Comparison of ENCODE assay signal across 8 cellular contexts in the genomic region with DNA sequence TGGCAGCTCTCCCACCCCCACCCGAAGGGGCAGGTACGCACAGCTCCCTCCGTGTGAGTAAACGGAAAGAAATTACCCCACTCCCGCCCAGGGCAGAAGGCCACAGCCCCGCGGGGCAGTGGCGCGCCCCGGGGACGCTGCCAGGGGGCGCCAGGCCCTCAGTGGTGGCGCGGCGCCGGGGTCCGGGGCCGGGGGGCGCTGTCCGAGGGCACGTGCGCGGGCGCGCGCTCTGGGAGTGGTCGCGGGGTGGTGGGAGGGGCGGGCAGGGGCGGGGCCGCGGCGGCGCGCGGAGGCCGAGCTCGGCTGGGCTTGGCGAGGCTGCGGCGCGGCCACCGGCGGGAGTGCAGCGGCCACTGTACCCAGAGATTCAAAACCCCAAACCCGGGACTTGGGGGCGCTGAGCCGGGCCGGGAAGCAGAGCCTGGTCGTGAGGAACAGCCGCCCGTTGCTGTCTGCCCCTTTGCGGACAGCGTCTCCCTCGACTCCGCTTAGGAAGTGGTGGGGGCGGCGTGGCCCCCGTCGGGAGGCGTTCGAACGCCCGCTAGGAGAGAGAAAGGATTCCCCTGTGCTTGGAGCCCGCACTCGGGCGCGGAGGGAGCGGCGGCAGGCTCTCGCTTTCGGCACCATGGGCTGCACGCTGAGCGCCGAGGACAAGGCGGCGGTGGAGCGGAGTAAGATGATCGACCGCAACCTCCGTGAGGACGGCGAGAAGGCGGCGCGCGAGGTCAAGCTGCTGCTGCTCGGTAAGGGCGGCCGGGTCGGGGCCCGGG. TPM values are rescaled to one million over a fixed set of nuclear protein-coding genes. Genes with fewer than 3 reads are reported as not detected.
A peak's percentile ranks its signal among the peaks of the same experiment; 100 is the strongest.
DNase-seq lines count a peak whose midpoint lies in the region; TF ChIP-seq lines count a peak whose summit lies in the region.

Gene GNAI1 (plus strand): TSS at position 296 of the 770 bp plus-strand sequence. CDS start 330 bp downstream, at position 626.

- H4K20me1 ChIP-seq in GM23248 (ENCODE audit: insufficient read depth): 0 out of 2 replicates have a peak, but pooled peaks cover 6% of the 10 kb centered on the region

- H2AFZ ChIP-seq in GM23248: peak within 1 kb of the TSS; percentile 80
- no peak within 1 kb of the TSS for H2AFZ ChIP-seq in mesenchymal stem cell (ENCODE audit: low read depth, low read length)

- H2BK120ac ChIP-seq in mesenchymal stem cell (ENCODE audit: low read depth, low read length): peak within 1 kb of the TSS; percentile 98

- DNase-seq in COLO668 (lab: John Stamatoyannopoulos, UW; ENCODE audit: unreplicated experiment) (peak; percentile 79), GM23248 (peak; percentile 88), NCI-H2081 (lab: John Stamatoyannopoulos, UW) (peak; percentile 84 to 88), epithelial cell of esophagus (ENCODE audit: low read depth) (peak; percentile 98), mesenchymal stem cell (peak; percentile 87), GM20000 (ENCODE audit: low spot score) (no peak)
- peak; percentile 15 for DNase-seq in activated CD4-positive, alpha-beta T cell treated with anti-CD3 and anti-CD28 coated beads, Interleukin-2, amount 10 ng/mL, durations not matched to agents 7 days and 5 days

- H3K27me3 Mint-ChIP-seq in activated CD4-positive, alpha-beta T cell treated with anti-CD3 and anti-CD28 coated beads, Interleukin-2, amount 10 ng/mL, durations not matched to agents 7 days and 5 days: peaks cover 52% of the 10 kb centered on the region
- peaks cover 63% of the 10 kb centered on the region for H3K27me3 Mint-ChIP-seq in stimulated activated naive CD8-positive, alpha-beta T cell treated with anti-CD3 and anti-CD28 coated beads, Interleukin-15, Interleukin-2, amounts not matched to agents 100 ng/mL and 50 ng/mL, for 24 hours

- H4K8ac ChIP-seq in mesenchymal stem cell (ENCODE audit: low read length): peak within 1 kb of the TSS; percentile 90

- H3K4ac ChIP-seq in mesenchymal stem cell (ENCODE audit: low read depth in 1 of 2, low read length in 2 of 2): peak within 1 kb of the TSS; percentile 96 to 99

- H3K27me3 ChIP-seq in GM23248 (replicated peaks; ENCODE audit: insufficient read depth) (no peaks in the 10 kb centered on the region), mesenchymal stem cell (ENCODE audit: control insufficient read depth in 1 of 2, insufficient read depth in 1 of 2, low read length in 2 of 2) (no peaks in the 10 kb centered on the region)

- CTCF ChIA-PET in activated CD4-positive, alpha-beta T cell treated with anti-CD3 and anti-CD28 coated beads, Interleukin-2, amount 10 ng/mL, durations not matched to agents 7 days and 5 days (lab: Charles Lee): interaction anchor here (1.3 kb wide), 1 partner anchor 50 kb away, joined by 3 read pairs; no protein-coding TSS in a partner anchor

- peak within 1 kb of the TSS; percentile 8 for H2BK15ac ChIP-seq in mesenchymal stem cell (ENCODE audit: low read depth, poor library complexity, severe bottlenecking)

- H3K36me3 ChIP-seq in GM23248 (ENCODE audit: low read depth) (no peaks in the 10 kb centered on the region), mesenchymal stem cell (ENCODE audit: control insufficient read depth in 1 of 2, insufficient read depth in 2 of 2, low read depth in 1 of 2, low read length in 2 of 2) (no peaks in the 10 kb centered on the region)

- in situ Hi-C loops in GM23248 (cut with MboI): no loop called here

- peaks cover 18% of the 10 kb centered on the region for H3K4me1 Mint-ChIP-seq in activated CD4-positive, alpha-beta T cell treated with anti-CD3 and anti-CD28 coated beads, Interleukin-2, amount 10 ng/mL, durations not matched to agents 7 days and 5 days
- peaks cover 31% of the 10 kb centered on the region for H3K4me1 Mint-ChIP-seq in stimulated activated naive CD8-positive, alpha-beta T cell treated with anti-CD3 and anti-CD28 coated beads, Interleukin-15, Interleukin-2, amounts not matched to agents 100 ng/mL and 50 ng/mL, for 24 hours (ENCODE audit: low read depth)

- H3K79me2 ChIP-seq in GM23248 (ENCODE audit: insufficient read depth): peaks cover 42% of the 10 kb centered on the region

- no peak within 1 kb of the TSS for H2AK5ac ChIP-seq in mesenchymal stem cell (ENCODE audit: low read length, severe bottlenecking)

- no peaks in the 10 kb centered on the region for H3K79me1 ChIP-seq in mesenchymal stem cell (replicated peaks; ENCODE audit: low read length, poor library complexity, severe bottlenecking)

- H3K23ac ChIP-seq in mesenchymal stem cell (ENCODE audit: low read length in 2 of 2): peak within 1 kb of the TSS in 1 of 2 experiments; percentile 100

- peaks cover 37% of the 10 kb centered on the region for H3K4me1 ChIP-seq in GM23248 (ENCODE audit: insufficient read depth)
- peaks cover 3% of the 10 kb centered on the region for H3K4me1 ChIP-seq in mesenchymal stem cell (ENCODE audit: control insufficient read depth, insufficient read depth, low read depth, low read length)

- H3K9ac ChIP-seq in GM23248: peak within 1 kb of the TSS; percentile 87
- peak within 1 kb of the TSS; percentile 97 for H3K9ac ChIP-seq in mesenchymal stem cell (ENCODE audit: low read length)

- peak within 1 kb of the TSS; percentile 72 for H3K4me3 Mint-ChIP-seq in activated CD4-positive, alpha-beta T cell treated with anti-CD3 and anti-CD28 coated beads, Interleukin-2, amount 10 ng/mL, durations not matched to agents 7 days and 5 days
- H3K4me3 Mint-ChIP-seq in stimulated activated naive CD8-positive, alpha-beta T cell treated with anti-CD3 and anti-CD28 coated beads, Interleukin-15, Interleukin-2, amounts not matched to agents 100 ng/mL and 50 ng/mL, for 24 hours: peak within 1 kb of the TSS; percentile 86

- H3K27ac ChIP-seq in GM23248 (peak within 1 kb of the TSS; percentile 50), mesenchymal stem cell (ENCODE audit: low read length, poor library complexity, severe bottlenecking) (peak within 1 kb of the TSS; percentile 92)

- H3K36me3 Mint-ChIP-seq in activated CD4-positive, alpha-beta T cell treated with anti-CD3 and anti-CD28 coated beads, Interleukin-2, amount 10 ng/mL, durations not matched to agents 7 days and 5 days (ENCODE audit: low read depth): no peaks in the 10 kb centered on the region
- no peaks in the 10 kb centered on the region for H3K36me3 Mint-ChIP-seq in stimulated activated naive CD8-positive, alpha-beta T cell treated with anti-CD3 and anti-CD28 coated beads, Interleukin-15, Interleukin-2, amounts not matched to agents 100 ng/mL and 50 ng/mL, for 24 hours (ENCODE audit: low read depth)

- peak within 1 kb of the TSS in 1 of 2 experiments; percentile 99 for H3K14ac ChIP-seq in mesenchymal stem cell (ENCODE audit: low read length in 2 of 2)

- peak within 1 kb of the TSS; percentile 98 for H4K91ac ChIP-seq in mesenchymal stem cell (ENCODE audit: low read length)

- 1 to 2% methylated on average over 44 to 68 of the region's 92 CpGs for WGBS in GM23248 (ENCODE audit: low coverage in 1 of 2, low lambda C conversion rate in 2 of 2, missing lambda C conversion rate in 2 of 2), 2 experiments
- WGBS in mesenchymal stem cell: 1% methylated on average over 76 of the region's 92 CpGs

- POLR2A ChIA-PET in activated CD4-positive, alpha-beta T cell treated with anti-CD3 and anti-CD28 coated beads, Interleukin-2, amount 10 ng/mL, durations not matched to agents 7 days and 5 days (lab: Charles Lee): no interaction called here

- peak within 1 kb of the TSS; percentile 0 for H2BK5ac ChIP-seq in mesenchymal stem cell (ENCODE audit: low read depth, low read length, poor library complexity, severe bottlenecking)

- H2BK12ac ChIP-seq in mesenchymal stem cell (ENCODE audit: low read length in 2 of 2): peak within 1 kb of the TSS; percentile 78 to 83

- H3K4me2 ChIP-seq in GM23248 (ENCODE audit: unreplicated experiment): peak within 1 kb of the TSS; percentile 93
- H3K4me2 ChIP-seq in mesenchymal stem cell (ENCODE audit: low read length, poor library complexity, severe bottlenecking): peak within 1 kb of the TSS; percentile 84

- no peak within 1 kb of the TSS for H3K27ac Mint-ChIP-seq in activated CD4-positive, alpha-beta T cell treated with anti-CD3 and anti-CD28 coated beads, Interleukin-2, amount 10 ng/mL, durations not matched to agents 7 days and 5 days
- H3K27ac Mint-ChIP-seq in stimulated activated naive CD8-positive, alpha-beta T cell treated with anti-CD3 and anti-CD28 coated beads, Interleukin-15, Interleukin-2, amounts not matched to agents 100 ng/mL and 50 ng/mL, for 24 hours: peak within 1 kb of the TSS; percentile 92

- H3K9me3 ChIP-seq in GM23248 (ENCODE audit: low read depth) (no peaks in the 10 kb centered on the region), mesenchymal stem cell (ENCODE audit: control insufficient read depth, low read length) (no peaks in the 10 kb centered on the region)

- peaks cover 30% of the 10 kb centered on the region for H3F3A ChIP-seq in GM23248 (ENCODE audit: insufficient read depth)

- H3K9me2 ChIP-seq in GM23248 (ENCODE audit: insufficient read depth): no peaks in the 10 kb centered on the region

- no peaks in the 10 kb centered on the region for H3K9me3 Mint-ChIP-seq in activated CD4-positive, alpha-beta T cell treated with anti-CD3 and anti-CD28 coated beads, Interleukin-2, amount 10 ng/mL, durations not matched to agents 7 days and 5 days
- no peaks in the 10 kb centered on the region for H3K9me3 Mint-ChIP-seq in stimulated activated naive CD8-positive, alpha-beta T cell treated with anti-CD3 and anti-CD28 coated beads, Interleukin-15, Interleukin-2, amounts not matched to agents 100 ng/mL and 50 ng/mL, for 24 hours

- H3K4me3 ChIP-seq in GM23248: peak within 1 kb of the TSS; percentile 88
- H3K4me3 ChIP-seq in epithelial cell of esophagus (ENCODE audit: low read length): peak within 1 kb of the TSS; percentile 90
- H3K4me3 ChIP-seq in mesenchymal stem cell (ENCODE audit: insufficient read depth in 1 of 2, low read depth in 1 of 2, low read length in 2 of 2): peak within 1 kb of the TSS; percentile 83 to 98

- peak; percentile 14 for TF ChIP-seq CTCF in epithelial cell of esophagus (IDR thresholded peaks at IDR 0.05; ENCODE audit: insufficient read depth, low read depth, low read length, missing control alignments)
- no peak for TF ChIP-seq CTCF in GM20000 (IDR thresholded peaks at IDR 0.05; ENCODE audit: extremely low read depth, missing control alignments)

- H3K18ac ChIP-seq in mesenchymal stem cell (ENCODE audit: low read depth in 1 of 2, low read length in 2 of 2): peak within 1 kb of the TSS; percentile 94 to 100

RNA-seq across cellular contexts. Expression of gene GNAI1, which starts in this region (rescaled TPM):
- 30.7 and 35.3 TPM in 2 replicates for total RNA-seq in GM23248 (2014; rRNA removed; shearing (Covaris generic))
- polyA plus RNA-seq in GM23248 (2016; fragmentation: Nextera tagmentation; extraction: Ambion mirVana): 47.0 and 50.4 TPM in 2 replicates
- total RNA-seq in activated CD4-positive, alpha-beta T cell treated with anti-CD3 and anti-CD28 coated beads, Interleukin-2, amount 10 ng/mL, durations not matched to agents 7 days and 5 days: under 1 TPM; 0.33 to 0.45 TPM
- polyA plus RNA-seq in mesenchymal stem cell (2013, experiment 1 of 2): 161 TPM
- 168 TPM for polyA plus RNA-seq in mesenchymal stem cell (2013, experiment 2 of 2)

Comparison
In these comparisons a context has a peak if more than half of its experiments do, and no peak if none do; other contexts are left out.
1. RNA of gene GNAI1 (total RNA-seq): 30.7 to 35.3 TPM in GM23248; 0.33 to 0.45 TPM in activated CD4-positive, alpha-beta T cell treated with anti-CD3 and anti-CD28 coated beads, Interleukin-2, amount 10 ng/mL, durations not matched to agents 7 days and 5 days; every median in the first group is over 10 times any median in the second.
2. Peak in DNase-seq in activated CD4-positive, alpha-beta T cell treated with anti-CD3 and anti-CD28 coated beads, Interleukin-2, amount 10 ng/mL, durations not matched to agents 7 days and 5 days; RNA of the gene not detected or under 1 TPM.
3. Peak in every context shown above with its lines, with median percentiles within 50 percentile points of each other: H3K4me3 ChIP-seq.